In genomic region chr22:38656256-38657148, GRCh38 we compare ENCODE assay signal across 8 cellular contexts. TPM values are rescaled to one million over a fixed set of nuclear protein-coding genes. Genes with fewer than 3 reads are reported as not detected.
DNase-seq lines count a peak whose midpoint lies in the region; ATAC-seq and TF ChIP-seq lines count a peak whose summit lies in the region.

Gene CBY1, plus strand, starts transcription at chr22:38656638. Its CDS starts 11,417 bp downstream, at chr22:38668055.
Gene FAM227A, minus strand, starts transcription at chr22:38656392. Its CDS starts 6,224 bp downstream, at chr22:38650168.

- TF ChIP-seq CTCF in DND-41 (IDR thresholded peaks at IDR 0.05; ENCODE audit: borderline replicate concordance, extremely low read depth, low read length, poor library complexity, severe bottlenecking) (peak; percentile 5), LNCaP clone FGC (IDR thresholded peaks at IDR 0.05; ENCODE audit: control insufficient read depth, extremely low read depth, insufficient read depth) (no peak), RWPE1 (conservative IDR thresholded peaks at IDR 0.05; ENCODE audit: low read depth) (no peak)

- POLR2A ChIA-PET in RWPE1 (lab: Yijun Ruan, JAX; ENCODE audit: low non-redundant PET), result no interaction called here
- POLR2A ChIA-PET in naive thymus-derived CD8-positive, alpha-beta T cell (lab: Charles Lee), result interaction anchor here (1.1 to 2.1 kb wide), 5 partner anchors 25 to 76 kb away, joined by 4 to 18 read pairs (median 4); partner anchors contain the start of genes GTPBP1 and TOMM22

- DNase-seq in DND-41, result peak; percentile 81
- DNase-seq in GOT3 (lab: John Stamatoyannopoulos, UW), result peak; percentile 91
- DNase-seq in LNCaP clone FGC (ENCODE audit: low read depth), result peak; percentile 52
- peak; percentile 93 for DNase-seq in RWPE1 (ENCODE audit: low spot score)
- peak; percentile 78 for DNase-seq in activated T-helper 9 cell treated with anti-CD3 and anti-CD28 coated beads, Interleukin-2, amount 50 U/mL, for 16 hours (ENCODE audit: low read depth)
- DNase-seq in fibroblast of peridontal ligament (ENCODE audit: extremely low read depth), result peak; percentile 85
- peak; percentile 73 to 98 (median 87) for DNase-seq in naive thymus-derived CD8-positive, alpha-beta T cell

- H3K9ac ChIP-seq in DND-41 (ENCODE audit: low read depth, low read length), result peak within 1 kb of the TSS; percentile 77

- H3K27ac ChIP-seq in DND-41 (ENCODE audit: low read length) (peak within 1 kb of the TSS; percentile 98), RWPE1 (peak within 1 kb of the TSS; percentile 93)

- peaks cover 6% of the 10 kb centered on the region for H3K36me3 ChIP-seq in DND-41 (ENCODE audit: insufficient read depth, low read length)

- no peaks in the 10 kb centered on the region for H3K9me3 Mint-ChIP-seq in naive thymus-derived CD8-positive, alpha-beta T cell
- H3K9me3 Mint-ChIP-seq in stimulated activated memory B cell treated with anti-CD40 and anti-IgM and Interleukin-4, amounts not matched to agents 10 μg/mL and 1 μg/mL and 100 μg/mL, for 72 hours, result no peaks in the 10 kb centered on the region

- no peaks in the 10 kb centered on the region for H3K9me3 ChIP-seq in DND-41 (ENCODE audit: insufficient read depth, low read length, severe bottlenecking)

- ATAC-seq in DND-41 (ENCODE audit: insufficient read depth, low read depth), result peak; percentile 84
- ATAC-seq in naive thymus-derived CD8-positive, alpha-beta T cell, result peak; percentile 82 to 83
- ATAC-seq in stimulated activated memory B cell treated with anti-CD40 and anti-IgM and Interleukin-4, amounts not matched to agents 10 μg/mL and 1 μg/mL and 100 μg/mL, for 72 hours, result peak; percentile 94

- H4K20me1 ChIP-seq in DND-41 (ENCODE audit: insufficient read depth, low read length), result no peaks in the 10 kb centered on the region; the same call in 1 of the 2 replicates

- H3K27me3 ChIP-seq in DND-41 (ENCODE audit: insufficient read depth, low read length, poor library complexity), result no peaks in the 10 kb centered on the region

- H3K79me2 ChIP-seq in DND-41 (ENCODE audit: insufficient read depth, low read length), result peaks cover 23% of the 10 kb centered on the region

- H3K4me1 Mint-ChIP-seq in naive thymus-derived CD8-positive, alpha-beta T cell, result peaks cover 6 to 23% (median 14%) of the 10 kb centered on the region in 4 donors
- peaks cover 6% of the 10 kb centered on the region for H3K4me1 Mint-ChIP-seq in stimulated activated memory B cell treated with anti-CD40 and anti-IgM and Interleukin-4, amounts not matched to agents 10 μg/mL and 1 μg/mL and 100 μg/mL, for 72 hours

- no peaks in the 10 kb centered on the region for H3K27me3 Mint-ChIP-seq in naive thymus-derived CD8-positive, alpha-beta T cell
- no peaks in the 10 kb centered on the region for H3K27me3 Mint-ChIP-seq in stimulated activated memory B cell treated with anti-CD40 and anti-IgM and Interleukin-4, amounts not matched to agents 10 μg/mL and 1 μg/mL and 100 μg/mL, for 72 hours

- H3K36me3 Mint-ChIP-seq in naive thymus-derived CD8-positive, alpha-beta T cell, result peaks cover 0 to 3% (median 0%) of the 10 kb centered on the region in 3 donors
- H3K36me3 Mint-ChIP-seq in stimulated activated memory B cell treated with anti-CD40 and anti-IgM and Interleukin-4, amounts not matched to agents 10 μg/mL and 1 μg/mL and 100 μg/mL, for 72 hours, result no peaks in the 10 kb centered on the region

- H3K4me3 ChIP-seq in DND-41 (ENCODE audit: low read depth in 1 of 2, low read length in 2 of 2), result peak within 1 kb of the TSS; percentile 71 to 87
- H3K4me3 ChIP-seq in LNCaP clone FGC (ENCODE audit: low read depth, low read length), result peak within 1 kb of the TSS; percentile 97

- CTCF ChIA-PET in RWPE1 (lab: Yijun Ruan, JAX), result interaction anchor here (0.5 to 0.6 kb wide), 2 partner anchors 12 to 19 kb away, joined by 3 to 5 read pairs; no protein-coding TSS in a partner anchor

- peak within 1 kb of the TSS; percentile 90 for H2AFZ ChIP-seq in DND-41 (ENCODE audit: low read depth, low read length)

- H3K4me2 ChIP-seq in DND-41 (ENCODE audit: insufficient read depth, low read length), result peak within 1 kb of the TSS; percentile 92

- peak within 1 kb of the TSS; percentile 93 to 100 (median 99) for H3K27ac Mint-ChIP-seq in naive thymus-derived CD8-positive, alpha-beta T cell
- peak within 1 kb of the TSS; percentile 96 for H3K27ac Mint-ChIP-seq in stimulated activated memory B cell treated with anti-CD40 and anti-IgM and Interleukin-4, amounts not matched to agents 10 μg/mL and 1 μg/mL and 100 μg/mL, for 72 hours

- H3K4me1 ChIP-seq in DND-41 (ENCODE audit: insufficient read depth, low read length), result peaks cover 20% of the 10 kb centered on the region

- H3K4me3 Mint-ChIP-seq in naive thymus-derived CD8-positive, alpha-beta T cell, result peak within 1 kb of the TSS; percentile 90 to 99 (median 96)
- peak within 1 kb of the TSS; percentile 90 for H3K4me3 Mint-ChIP-seq in stimulated activated memory B cell treated with anti-CD40 and anti-IgM and Interleukin-4, amounts not matched to agents 10 μg/mL and 1 μg/mL and 100 μg/mL, for 72 hours

RNA-seq across cellular contexts. Expression of gene CBY1, which starts in this region (rescaled TPM):
- total RNA-seq in naive thymus-derived CD8-positive, alpha-beta T cell, result 10 to 100 TPM; 33.2 to 36.7 TPM
- polyA plus RNA-seq in naive thymus-derived CD8-positive, alpha-beta T cell, result 10 to 100 TPM in 2 of 3 donors, 1 to 10 TPM in 1; 4.3 to 11.6 (median 11.2) TPM

RNA-seq across cellular contexts. Expression of gene FAM227A, which starts in this region (rescaled TPM):
- under 1 TPM; 0.29 to 0.96 TPM for total RNA-seq in naive thymus-derived CD8-positive, alpha-beta T cell
- not detected for polyA plus RNA-seq in naive thymus-derived CD8-positive, alpha-beta T cell

Comparison
In these comparisons a context has a peak if more than half of its experiments do, and no peak if none do; other contexts are left out.
1. Peak in every context shown above with its lines: DNase-seq, ATAC-seq, H3K4me3 ChIP-seq and H3K27ac ChIP-seq.